8 cellular contexts compared by ENCODE assay signal in genomic region chr7:1055084-1055450, GRCh38. TPM values are rescaled to one million over a fixed set of nuclear protein-coding genes. Genes with fewer than 3 reads are reported as not detected.
DNase-seq lines count a peak whose midpoint lies in the region; ATAC-seq and TF ChIP-seq lines count a peak whose summit lies in the region.

No MANE protein-coding gene starts in this region.

- no peak overlapping the region for H3K4me3 ChIP-seq in HEK293 (ENCODE audit: low read depth, low read length)
- H3K4me3 ChIP-seq in fibroblast of villous mesenchyme (ENCODE audit: low read depth, low read length): no peak overlapping the region
- peak overlapping the region in 7 of 8 donors; percentile 10 to 58 (median 21) for H3K4me3 ChIP-seq in spleen

- intact Hi-C loops in spleen (cut with DNase I; ENCODE audit: low total_unique reads): no loop called here

- 6 to 18% (median 11%) methylated on average over 6 to 22 of the region's 22 CpGs for WGBS in spleen, 5 donors

- ATAC-seq in HG03457 (IDR thresholded peaks at IDR 0.05; ENCODE audit: unreplicated experiment): no peak

- H3K36me3 ChIP-seq in HEK293 (ENCODE audit: control insufficient read depth in 2 of 2, insufficient read depth in 1 of 2, low read length in 2 of 2): peaks cover 0 to 7% of the 10 kb centered on the region in 2 experiments; a peak in 1 of 3 replicates
- peaks cover 0 to 15% (median 8%) of the 10 kb centered on the region in 6 donors for H3K36me3 ChIP-seq in spleen

- POLR2A ChIA-PET in HEK293 (lab: Yijun Ruan, JAX): no interaction called here

- TF ChIP-seq POLR2A in spleen (IDR thresholded peaks at IDR 0.05): no peak

- H3K27ac ChIP-seq in HEK293 (ENCODE audit: extremely low read depth, low read depth, low read length): no peak overlapping the region
- peak overlapping the region in 6 of 8 donors; percentile 47 to 77 (median 62) for H3K27ac ChIP-seq in spleen

- in situ Hi-C loops in ACHN (cut with HindIII; ENCODE audit: low pct_ligation_motif_present, low pct_unique_long_range_greater_than_20kb, low sequenced_read_pairs): no loop called here

- no peaks in the 10 kb centered on the region for H3K4me1 ChIP-seq in HEK293 (ENCODE audit: control insufficient read depth, insufficient read depth, low read length)
- H3K4me1 ChIP-seq in spleen: peaks cover 28 to 77% (median 60%) of the 10 kb centered on the region in 6 donors

- TF ChIP-seq CTCF in HEK293 (tag by site-specific recombination; IDR thresholded peaks at IDR 0.05) (no peak), fibroblast of villous mesenchyme (IDR thresholded peaks at IDR 0.05; ENCODE audit: insufficient read depth, low read depth, low read length) (no peak), spleen (IDR thresholded peaks at IDR 0.05 in 8 of 11, conservative IDR thresholded peaks at IDR 0.05 in 3 of 11) (no peak)

- H3K27me3 ChIP-seq in spleen (replicated peaks in 1 of 7): peaks cover 0 to 52% (median 0%) of the 10 kb centered on the region in 7 donors

- H3K9me3 ChIP-seq in HEK293 (ENCODE audit: control insufficient read depth, insufficient read depth, low read depth, low read length) (no peaks in the 10 kb centered on the region), spleen (no peaks in the 10 kb centered on the region)

- DNase-seq in activated CD4-positive, alpha-beta T cell treated with anti-CD3 and anti-CD28 coated beads, Interleukin-2, amount 50 U/mL, for 4 hours: peak; percentile 33 to 39
- DNase-seq in fibroblast of villous mesenchyme (ENCODE audit: low read depth) (peak; percentile 69), spleen (peak; percentile 89), ecto neural progenitor cell (ENCODE audit: low spot score) (no peak), ACHN (no peak), NCI-H2029 (lab: John Stamatoyannopoulos, UW) (no peak)

- CTCF ChIA-PET in HEK293 (lab: Yijun Ruan, JAX): interaction anchor here (1.7 kb wide), 1 partner anchor 62 kb away, joined by 5 read pairs; no protein-coding TSS in a partner anchor

TF ChIP-seq in HEK293, 187 proteins besides CTCF, POLR2A, EP300 and RAD21 (continues in another document):
- no peak for TF ChIP-seq HOXC10 (CRISPR knock-in tag; IDR thresholded peaks at IDR 0.05)
- TF ChIP-seq ZBTB20 (tag by site-specific recombination; IDR thresholded peaks at IDR 0.05): peak; percentile 57
- TF ChIP-seq ZNF146 (tag by site-specific recombination; IDR thresholded peaks at IDR 0.05): no peak
- TF ChIP-seq ZNF132 (tag by site-specific recombination; IDR thresholded peaks at IDR 0.05; ENCODE audit: borderline replicate concordance): no peak
- no peak for TF ChIP-seq ZEB2 (tag by site-specific recombination; IDR thresholded peaks at IDR 0.05)
- no peak for TF ChIP-seq ZNF362 (tag by site-specific recombination; IDR thresholded peaks at IDR 0.05)
- peak; percentile 98 for TF ChIP-seq ZIC2 (tag by site-specific recombination; IDR thresholded peaks at IDR 0.05)
- TF ChIP-seq PRDM2 (tag by site-specific recombination; IDR thresholded peaks at IDR 0.05; ENCODE audit: borderline replicate concordance): no peak
- TF ChIP-seq ZBTB8A (tag by site-specific recombination; IDR thresholded peaks at IDR 0.05): peak; percentile 82
- no peak for TF ChIP-seq ZNF600 (tag by site-specific recombination; IDR thresholded peaks at IDR 0.05)
- no peak for TF ChIP-seq ATF2 (tag by site-specific recombination; IDR thresholded peaks at IDR 0.05; ENCODE audit: low read depth)
- TF ChIP-seq ZNF302 (tag by site-specific recombination; IDR thresholded peaks at IDR 0.05; ENCODE audit: low read depth): no peak
- no peak for TF ChIP-seq ZNF274 (IDR thresholded peaks at IDR 0.05; ENCODE audit: low read length)
- no peak for TF ChIP-seq ZNF274 (tag by site-specific recombination; IDR thresholded peaks at IDR 0.05; ENCODE audit: borderline replicate concordance)
- TF ChIP-seq ZNF747 (tag by site-specific recombination; IDR thresholded peaks at IDR 0.05): no peak
- TF ChIP-seq ZBTB26 (tag by site-specific recombination; optimal IDR thresholded peaks at IDR 0.05): peak; percentile 65
- TF ChIP-seq ZNF391 (tag by site-specific recombination; IDR thresholded peaks at IDR 0.05; ENCODE audit: borderline replicate concordance, low read depth): no peak
- no peak for TF ChIP-seq ZNF660 (tag by site-specific recombination; IDR thresholded peaks at IDR 0.05)
- TF ChIP-seq EGR2 (tag by site-specific recombination; IDR thresholded peaks at IDR 0.05; ENCODE audit: low read depth): no peak
- TF ChIP-seq SP2 (tag by site-specific recombination; IDR thresholded peaks at IDR 0.05): peak; percentile 39
- TF ChIP-seq ZNF610 (tag by site-specific recombination; IDR thresholded peaks at IDR 0.05; ENCODE audit: borderline replicate concordance): no peak
- no peak for TF ChIP-seq ZNF548 (tag by site-specific recombination; IDR thresholded peaks at IDR 0.05)

RNA-seq across cellular contexts. Expression of gene GPR146, which starts 10.7 kb away (rescaled TPM):
- total RNA-seq in fibroblast of villous mesenchyme (under 0.01 TPM in 1 of 2 replicates, not detected in the other), spleen (10 to 100 TPM in 5 of 7 donors, 1 to 10 TPM in 2; 7.1 to 19.2 (median 13.3) TPM)
- polyA plus RNA-seq in spleen: 1 to 10 TPM; 3.9 to 7.3 (median 5.0) TPM

RNA-seq across cellular contexts. Expression of gene GPER1, which starts 32.8 kb away (rescaled TPM):
- total RNA-seq in fibroblast of villous mesenchyme (1.9 and 2.6 TPM in 2 replicates), spleen (10 to 100 TPM in 1 of 7 donors, 1 to 10 TPM in 6; 3.0 to 14.2 (median 6.1) TPM)
- 1 to 10 TPM; 3.7 to 6.4 (median 3.9) TPM for polyA plus RNA-seq in spleen

Comparison
In these comparisons a context has a peak if more than half of its experiments do, and no peak if none do; other contexts are left out.
1. H3K4me3 ChIP-seq: peak in spleen (7 of 8); none in HEK293 (single experiment) and fibroblast of villous mesenchyme (single experiment).
2. DNase-seq: peak in activated CD4-positive, alpha-beta T cell treated with anti-CD3 and anti-CD28 coated beads, Interleukin-2, amount 50 U/mL, for 4 hours (2 of 2), fibroblast of villous mesenchyme (single experiment) and spleen (single experiment); none in ecto neural progenitor cell (single experiment), ACHN (single experiment) and NCI-H2029 (single experiment).